In genomic region chr4:14878681-14879080, GRCh38 we compare ENCODE assay signal across 27 cellular contexts.
"Had no signal": no experiment of that assay in that cellular context is flagged by ENCODE, and none has a peak within 500 bp of the region (broad histone marks: within the 10 kb centered on the region; RNA-seq: fewer than 3 reads in every experiment).

No MANE protein-coding gene starts in this region.

- H3K27me3 Mint-ChIP-seq: naive B cell had no signal

- DNase-seq: colonic mucosa; effector memory CD4-positive, alpha-beta T cell; erythroblast; esophagus squamous epithelium; foreskin melanocyte; glutamatergic neuron; heart right ventricle; hippocampal formation; islet precursor cell; kidney glomerular epithelial cell; left colon; left ventricle myocardium inferior; lower lobe of right lung; naive B cell; pancreas; right lobe of liver; stimulated activated CD4-positive, alpha-beta T cell treated with anti-CD3 and anti-CD28 coated beads, Interleukin-2, amount 100 ng/mL, for 24 hours; stimulated activated CD4-positive, alpha-beta T cell treated with anti-CD3 and anti-CD28 coated beads, Interleukin-4, amount 100 ng/mL, for 24 hours; stimulated activated naive CD4-positive, alpha-beta T cell treated with Interleukin-2 at 50 U/mL for 16 hours; stomach; thyroid gland; trophoblast cell had no signal

- FAIRE-seq: endothelial cell of umbilical vein, pancreas had no signal

- H3K4me1 ChIP-seq: colonic mucosa, pancreas, thyroid gland had no signal

- H3K9me3 ChIP-seq: colonic mucosa, esophagus squamous epithelium, heart right ventricle, left ventricle myocardium inferior, lower lobe of right lung, neutrophil, pancreas, right lobe of liver, stomach, thyroid gland, vagina had no signal

- H3K4me3 Mint-ChIP-seq: dendritic cell treated with granulocyte-macrophage colony-stimulating factor and Interleukin-4, amounts not matched to agents 40 ng/mL and 50 ng/mL, for 4 days; naive B cell; stimulated activated effector memory CD8-positive, alpha-beta T cell treated with anti-CD3 and anti-CD28 coated beads, Interleukin-12 subunit alpha, Interleukin-12 subunit beta, amount 100 ng/mL, for 72 hours had no signal

- H3K4me3 ChIP-seq: colonic mucosa, esophagus squamous epithelium, heart right ventricle, left ventricle myocardium inferior, lower lobe of right lung, pancreas, right lobe of liver, stomach, thyroid gland, vagina had no signal

- H3K9me3 Mint-ChIP-seq: dendritic cell treated with granulocyte-macrophage colony-stimulating factor and Interleukin-4, amounts not matched to agents 40 ng/mL and 50 ng/mL, for 4 days; stimulated activated effector memory CD8-positive, alpha-beta T cell treated with anti-CD3 and anti-CD28 coated beads, Interleukin-12 subunit alpha, Interleukin-12 subunit beta, amount 100 ng/mL, for 72 hours had no signal

- H3K36me3 ChIP-seq: colonic mucosa, esophagus squamous epithelium, heart right ventricle, left ventricle myocardium inferior, lower lobe of right lung, neutrophil, pancreas, right lobe of liver, stomach, thyroid gland, vagina had no signal

- H3K27ac Mint-ChIP-seq: dendritic cell treated with granulocyte-macrophage colony-stimulating factor and Interleukin-4, amounts not matched to agents 40 ng/mL and 50 ng/mL, for 4 days; stimulated activated effector memory CD8-positive, alpha-beta T cell treated with anti-CD3 and anti-CD28 coated beads, Interleukin-12 subunit alpha, Interleukin-12 subunit beta, amount 100 ng/mL, for 72 hours had no signal

- H3K27ac ChIP-seq: colonic mucosa, pancreas, right lobe of liver, thyroid gland, vagina had no signal

- H3K36me3 Mint-ChIP-seq: naive B cell; stimulated activated effector memory CD8-positive, alpha-beta T cell treated with anti-CD3 and anti-CD28 coated beads, Interleukin-12 subunit alpha, Interleukin-12 subunit beta, amount 100 ng/mL, for 72 hours had no signal

- H3K27me3 ChIP-seq: colonic mucosa, esophagus squamous epithelium, heart right ventricle, neutrophil, pancreas, right lobe of liver, stomach, thyroid gland, vagina had no signal
